ENCODE assay signal across 26 cellular contexts in the genomic region with DNA sequence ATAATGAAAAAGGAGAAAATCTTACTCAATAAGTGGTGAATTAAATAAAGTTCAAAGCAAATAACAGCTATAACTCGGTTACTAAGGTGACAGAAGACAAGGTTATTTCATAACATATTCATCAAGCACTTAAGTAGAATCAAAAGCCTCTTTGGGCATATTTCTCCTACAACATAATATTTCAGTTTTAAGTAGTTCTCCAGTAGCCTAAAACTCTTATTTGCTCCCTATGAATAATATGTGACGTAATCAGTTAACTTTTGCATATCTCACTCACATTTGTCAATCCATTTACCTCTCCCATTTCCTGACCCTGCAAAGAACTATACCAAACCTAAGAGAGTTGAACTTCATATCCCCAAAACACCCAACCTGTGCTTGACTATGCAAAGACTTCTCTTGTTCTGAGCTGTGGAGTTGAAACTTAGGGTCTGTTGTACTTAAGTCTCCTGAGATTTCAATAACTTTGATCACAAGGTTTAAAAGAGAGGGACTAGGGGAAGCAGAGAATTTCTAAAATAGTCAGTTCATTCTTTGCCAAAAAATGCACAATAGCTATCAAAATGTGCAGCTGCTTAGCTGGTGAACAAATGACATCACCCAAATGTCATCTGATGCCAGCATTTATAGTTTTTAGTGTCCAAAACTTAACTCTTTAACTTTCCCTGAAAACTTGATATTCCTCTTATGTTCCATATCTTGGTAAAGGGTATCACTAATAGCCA. TPM values are rescaled to one million over a fixed set of nuclear protein-coding genes. Genes with fewer than 3 reads are reported as not detected.
DNase-seq lines count a peak whose midpoint lies in the region; ATAC-seq and TF ChIP-seq lines count a peak whose summit lies in the region.
"Had no signal": no experiment of that assay in that cellular context is flagged by ENCODE, and none has a peak within 500 bp of the region (broad histone marks: within the 10 kb centered on the region; RNA-seq: fewer than 3 reads in every experiment).

No MANE protein-coding gene starts in this region.

- H3K27ac ChIP-seq in SK-N-SH (ENCODE audit: low read depth in 2 of 2, low read length in 1 of 2) (no peak overlapping the region), left lung (no peak overlapping the region)
- H3K27ac ChIP-seq: colonic mucosa, pancreas, Peyer's patch had no signal

- H2AFZ ChIP-seq in SK-N-SH (ENCODE audit: low read depth) = no peak overlapping the region
- H2AFZ ChIP-seq: GM23338 had no signal

- no peaks in the 10 kb centered on the region for H3K27me3 Mint-ChIP-seq in CD14-positive monocyte (ENCODE audit: low read depth in 3 of 3)

- no peaks in the 10 kb centered on the region for H3K36me3 Mint-ChIP-seq in CD14-positive monocyte
- H3K36me3 Mint-ChIP-seq: CD8-positive, alpha-beta T cell had no signal

- H3K9me3 ChIP-seq in SK-N-SH (no peaks in the 10 kb centered on the region), left lung (no peaks in the 10 kb centered on the region)
- H3K9me3 ChIP-seq: colonic mucosa, pancreas, Peyer's patch, tibial nerve had no signal

- no peak for TF ChIP-seq RAD21 in SK-N-SH (IDR thresholded peaks at IDR 0.05; ENCODE audit: low read length)

- H3K27me3 ChIP-seq in SK-N-SH (ENCODE audit: insufficient read depth) = no peaks in the 10 kb centered on the region
- H3K27me3 ChIP-seq in left lung = no peaks in the 10 kb centered on the region
- H3K27me3 ChIP-seq: colonic mucosa, pancreas, Peyer's patch, tibial nerve had no signal

- H4K20me1 ChIP-seq in SK-N-SH (ENCODE audit: insufficient read depth) = no peaks in the 10 kb centered on the region

- CTCF ChIA-PET in SK-N-SH (lab: Yijun Ruan, JAX) = interaction anchor here (1.0 to 1.1 kb wide), 2 partner anchors 30 to 161 kb away, joined by 3 to 4 read pairs; no protein-coding TSS in a partner anchor

- no peak for TF ChIP-seq EP300 in SK-N-SH (IDR thresholded peaks at IDR 0.05; ENCODE audit: borderline replicate concordance in 1 of 2, low read depth in 1 of 2, low read length in 1 of 2)

- peaks cover 22% of the 10 kb centered on the region for H3F3A ChIP-seq in SK-N-SH (replicated peaks; ENCODE audit: insufficient read depth)

- H3K4me2 ChIP-seq in SK-N-SH = no peak overlapping the region
- H3K4me2 ChIP-seq: GM23338 had no signal

- H3K79me2 ChIP-seq in SK-N-SH (ENCODE audit: insufficient read depth) = no peaks in the 10 kb centered on the region

- no peak overlapping the region for H3K9ac ChIP-seq in SK-N-SH

- H3K4me1 ChIP-seq in SK-N-SH (ENCODE audit: control insufficient read depth in 1 of 2, insufficient read depth in 2 of 2, low read depth in 1 of 2, low read length in 1 of 2) (peaks cover 9% of the 10 kb centered on the region in 2 experiments; a peak in 2 of 4 replicates), left lung (no peaks in the 10 kb centered on the region)
- H3K4me1 ChIP-seq: colonic mucosa, Peyer's patch had no signal

- H3K4me1 Mint-ChIP-seq in CD14-positive monocyte = no peaks in the 10 kb centered on the region
- H3K4me1 Mint-ChIP-seq: nephron progenitor cell had no signal

- TF ChIP-seq POLR2A in GM18505 (IDR thresholded peaks at IDR 0.05; ENCODE audit: borderline replicate concordance, extremely low read depth, insufficient read depth, insufficient read length) = no peak

- POLR2A ChIA-PET in SK-N-SH (lab: Yijun Ruan, JAX) = interaction anchor here (0.6 kb wide), 1 partner anchor 14 kb away, joined by 3 read pairs; no protein-coding TSS in a partner anchor

- intact Hi-C loops in left lung (cut with DNase I) (no loop called here), CD14-positive monocyte (cut with micrococcal nuclease) (no loop called here)

- H3K4me3 ChIP-seq in SK-N-SH (ENCODE audit: low read depth in 2 of 2, low read length in 1 of 2) = no peak overlapping the region
- no peak overlapping the region for H3K4me3 ChIP-seq in epithelial cell of esophagus (ENCODE audit: low read length)
- no peak overlapping the region for H3K4me3 ChIP-seq in left lung
- H3K4me3 ChIP-seq: colonic mucosa, GM23338, pancreas, Peyer's patch, tibial nerve had no signal

- H3K9me3 Mint-ChIP-seq in CD14-positive monocyte = no peaks in the 10 kb centered on the region
- H3K9me3 Mint-ChIP-seq: activated CD8-positive, alpha-beta T cell treated with anti-CD3 and anti-CD28 coated beads for 36 hours; CD8-positive, alpha-beta T cell; GM23338; nephron progenitor cell had no signal

- 75% methylated on average over 2 of the region's 2 CpGs for WGBS in SK-N-SH (ENCODE audit: low lambda C conversion rate)

- H3K4me3 Mint-ChIP-seq in CD14-positive monocyte = no peak overlapping the region
- H3K4me3 Mint-ChIP-seq: activated CD8-positive, alpha-beta T cell treated with anti-CD3 and anti-CD28 coated beads for 36 hours; CD8-positive, alpha-beta T cell; GM23338; nephron progenitor cell had no signal

- TF ChIP-seq CTCF in SK-N-SH (IDR thresholded peaks at IDR 0.05) (no peak), epithelial cell of esophagus (IDR thresholded peaks at IDR 0.05; ENCODE audit: insufficient read depth, low read depth, low read length, missing control alignments) (no peak), left lung (IDR thresholded peaks at IDR 0.05) (no peak), CD14-positive monocyte (IDR thresholded peaks at IDR 0.05) (no peak)

- H3K27ac Mint-ChIP-seq in CD14-positive monocyte = no peak overlapping the region
- H3K27ac Mint-ChIP-seq: activated CD8-positive, alpha-beta T cell treated with anti-CD3 and anti-CD28 coated beads for 36 hours; CD8-positive, alpha-beta T cell; GM23338; nephron progenitor cell had no signal

- H3K9me2 ChIP-seq in SK-N-SH = no peaks in the 10 kb centered on the region

- DNase-seq in SK-N-SH = no peak
- DNase-seq in epithelial cell of esophagus (ENCODE audit: low read depth) = peak; percentile 4
- DNase-seq in left lung = no peak
- DNase-seq in activated CD4-positive, alpha-beta T cell treated with anti-CD3 and anti-CD28 coated beads for 1 hour = no peak
- DNase-seq in NK-92 (lab: John Stamatoyannopoulos, UW; ENCODE audit: unreplicated experiment) = no peak
- no peak for DNase-seq in CD14-positive monocyte (ENCODE audit: low spot score)
- DNase-seq: activated CD4-positive, CD25-positive, alpha-beta regulatory T cell treated with anti-CD3 and anti-CD28 coated beads, Interleukin-2, amount 50 U/mL, for 72 hours; activated CD8-positive, alpha-beta T cell treated with anti-CD3 and anti-CD28 coated beads for 36 hours; activated effector memory CD4-positive, alpha-beta T cell treated with anti-CD3 and anti-CD28 coated beads, Interleukin-2, amount 50 U/mL, for 16 hours; activated T-cell treated with anti-CD3 and anti-CD28 coated beads for 4 hours; CD8-positive, alpha-beta T cell; colonic mucosa; DMS153; KG1; NCI-H1417 treated with DMSO at 0.1 percent for 48 hours; NCI-H2107; NCI-H510A treated with DMSO at 0.1 percent for 48 hours; nephron progenitor cell; pancreas; Peyer's patch; right cardiac atrium; stimulated activated CD4-positive, alpha-beta T cell treated with anti-CD3 and anti-CD28 coated beads, Interleukin-12 subunit alpha, Interleukin-12 subunit beta, amount 100 ng/mL, for 4 hours; stimulated activated naive CD4-positive, alpha-beta T cell treated with Interleukin-2 at 50 U/mL for 16 hours had no signal

- no peaks in the 10 kb centered on the region for H3K36me3 ChIP-seq in SK-N-SH (replicated peaks in 1 of 2; ENCODE audit: control insufficient read depth in 1 of 2, insufficient read depth in 2 of 2, low read length in 1 of 2)
- no peaks in the 10 kb centered on the region for H3K36me3 ChIP-seq in left lung
- H3K36me3 ChIP-seq: colonic mucosa, pancreas, Peyer's patch, tibial nerve had no signal

- ATAC-seq in left lung (peak; percentile 68), GM18505 (IDR thresholded peaks at IDR 0.05; ENCODE audit: unreplicated experiment) (no peak)
- ATAC-seq: activated CD8-positive, alpha-beta T cell treated with anti-CD3 and anti-CD28 coated beads for 36 hours; CD8-positive, alpha-beta T cell; GM23338; right cardiac atrium had no signal

TF ChIP-seq in SK-N-SH, 30 proteins besides CTCF, POLR2A, EP300 and RAD21:
- TF ChIP-seq NFIC (IDR thresholded peaks at IDR 0.05; ENCODE audit: borderline replicate concordance) (peak; percentile 57), JUND (IDR thresholded peaks at IDR 0.05) (peak; percentile 11; the same call in 1 of the 2 replicates), CHD2 (IDR thresholded peaks at IDR 0.05; ENCODE audit: low read length, partially characterized antibody) (no peak), TCF12 (IDR thresholded peaks at IDR 0.05) (peak; percentile 47)
- TF ChIP-seq, protein P1, sequence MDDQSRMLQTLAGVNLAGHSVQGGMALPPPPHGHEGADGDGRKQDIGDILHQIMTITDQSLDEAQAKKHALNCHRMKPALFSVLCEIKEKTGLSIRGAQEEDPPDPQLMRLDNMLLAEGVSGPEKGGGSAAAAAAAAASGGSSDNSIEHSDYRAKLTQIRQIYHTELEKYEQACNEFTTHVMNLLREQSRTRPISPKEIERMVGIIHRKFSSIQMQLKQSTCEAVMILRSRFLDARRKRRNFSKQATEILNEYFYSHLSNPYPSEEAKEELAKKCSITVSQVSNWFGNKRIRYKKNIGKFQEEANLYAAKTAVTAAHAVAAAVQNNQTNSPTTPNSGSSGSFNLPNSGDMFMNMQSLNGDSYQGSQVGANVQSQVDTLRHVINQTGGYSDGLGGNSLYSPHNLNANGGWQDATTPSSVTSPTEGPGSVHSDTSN (IDR thresholded peaks at IDR 0.05) = no peak
- TF ChIP-seq, protein P2, sequence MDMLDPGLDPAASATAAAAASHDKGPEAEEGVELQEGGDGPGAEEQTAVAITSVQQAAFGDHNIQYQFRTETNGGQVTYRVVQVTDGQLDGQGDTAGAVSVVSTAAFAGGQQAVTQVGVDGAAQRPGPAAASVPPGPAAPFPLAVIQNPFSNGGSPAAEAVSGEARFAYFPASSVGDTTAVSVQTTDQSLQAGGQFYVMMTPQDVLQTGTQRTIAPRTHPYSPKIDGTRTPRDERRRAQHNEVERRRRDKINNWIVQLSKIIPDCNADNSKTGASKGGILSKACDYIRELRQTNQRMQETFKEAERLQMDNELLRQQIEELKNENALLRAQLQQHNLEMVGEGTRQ (IDR thresholded peaks at IDR 0.05; ENCODE audit: borderline replicate concordance, low read depth, low read length) = no peak
TF ChIP-seq in SK-N-SH: peak in this region for 3.

RNA-seq across cellular contexts. Expression of a gene that starts 37.2 kb away (rescaled TPM):
- polyA plus RNA-seq in SK-N-SH (2012; rRNA removed) (7.3 and 11.5 TPM in 2 replicates), CD14-positive monocyte (under 1 TPM in 1 of 2 donors, not detected in 1; 0.69 TPM)
- 7.2 and 7.3 TPM in 2 replicates for polyA plus RNA-seq in SK-N-SH (2012; cell fraction: cytosol; rRNA removed)
- 11.3 and 29.3 TPM in 2 replicates for polyA plus RNA-seq in SK-N-SH (2012; cell fraction: nucleus; rRNA removed)
- total RNA-seq in left lung = 10 to 100 TPM; 13.7 to 15.0 TPM
- total RNA-seq: CD8-positive, alpha-beta T cell had no signal
